Comparison of ENCODE assay signal across 11 cellular contexts in genomic region chr1:84247425-84248220, GRCh38. TPM values are rescaled to one million over a fixed set of nuclear protein-coding genes. Genes with fewer than 3 reads are reported as not detected.
DNase-seq lines count a peak whose midpoint lies in the region; ATAC-seq and TF ChIP-seq lines count a peak whose summit lies in the region.
"Had no signal": no experiment of that assay in that cellular context is flagged by ENCODE, and none has a peak within 500 bp of the region (broad histone marks: within the 10 kb centered on the region; RNA-seq: fewer than 3 reads in every experiment).

No MANE protein-coding gene starts in this region.

- no peak for ATAC-seq in GM19324 (IDR thresholded peaks at IDR 0.05; ENCODE audit: low FRiP score, unreplicated experiment)

- DNase-seq in Daoy (ENCODE audit: low read depth) (peak; percentile 87), M059J (ENCODE audit: low read depth) (peak; percentile 84), choroid plexus epithelial cell (ENCODE audit: low read depth) (peak; percentile 91), non-pigmented ciliary epithelial cell (ENCODE audit: low read depth) (peak; percentile 97), superior temporal gyrus (ENCODE audit: extremely low spot score) (no peak), inferior parietal cortex (ENCODE audit: extremely low spot score) (no peak)
- DNase-seq in activated CD4-positive, alpha-beta T cell treated with anti-CD3 and anti-CD28 coated beads for 48 hours, result no peak
- DNase-seq: activated CD4-positive, alpha-beta T cell treated with anti-CD3 and anti-CD28 coated beads, Interleukin-2, amount 50 U/mL, for 48 hours; retina had no signal

- H3K4me3 ChIP-seq in choroid plexus epithelial cell (ENCODE audit: low read depth, low read length), result no peak overlapping the region

- no peak for TF ChIP-seq CTCF in choroid plexus epithelial cell (conservative IDR thresholded peaks at IDR 0.05; ENCODE audit: low read depth, low read length)

RNA-seq across cellular contexts. Expression of gene SAMD13, which starts 53.9 kb away (rescaled TPM):
- total RNA-seq in Daoy (2014; rRNA removed; shearing (Covaris generic)), result 1.9 and 5.9 TPM in 2 replicates
- total RNA-seq in M059J (2014; rRNA removed; shearing (Covaris generic)), result 0.20 and 2.3 TPM in 2 replicates
- total RNA-seq: G401 had no signal

Comparison
In these comparisons a context has a peak if more than half of its experiments do, and no peak if none do; other contexts are left out.
1. DNase-seq: peak in Daoy (single experiment), M059J (single experiment), choroid plexus epithelial cell (single experiment) and non-pigmented ciliary epithelial cell (single experiment); none in superior temporal gyrus (single experiment), inferior parietal cortex (single experiment) and activated CD4-positive, alpha-beta T cell treated with anti-CD3 and anti-CD28 coated beads for 48 hours (single experiment).